ENCODE assay signal across 2 cellular contexts in the genomic region with DNA sequence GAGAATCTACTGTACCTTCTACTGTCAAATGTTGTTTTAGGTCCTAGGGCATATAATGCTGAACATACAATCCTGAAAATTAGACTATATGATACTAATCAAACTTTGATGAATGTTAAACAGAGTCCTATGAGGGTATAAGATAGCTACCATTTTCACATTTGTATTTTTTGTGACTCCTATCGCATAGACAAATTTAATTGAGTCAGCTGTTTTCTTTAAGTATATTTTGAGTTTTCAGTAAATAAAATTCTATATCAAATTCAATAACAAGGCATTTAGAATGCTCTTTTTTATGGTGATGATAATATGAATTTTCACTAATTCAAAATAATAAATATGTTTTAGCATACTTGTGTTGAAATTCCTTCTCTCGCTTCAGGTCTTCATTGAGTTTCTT.
TF ChIP-seq lines count a peak whose summit lies in the region.

No MANE protein-coding gene starts in this region.

TF ChIP-seq in HepG2, 621 proteins besides CTCF, POLR2A, EP300 and RAD21:
- TF ChIP-seq MAFK (conservative IDR thresholded peaks at IDR 0.05 in 1 of 2, IDR thresholded peaks at IDR 0.05 in 1 of 2; ENCODE audit: low read length in 2 of 2) (peak in 1 of 2 experiments; percentile 64; a peak in 3 of 4 replicates), MAFF (IDR thresholded peaks at IDR 0.05; ENCODE audit: low read depth, low read length) (peak; percentile 38; the same call in 1 of the 2 replicates), HOXA9 (CRISPR knock-in tag; IDR thresholded peaks at IDR 0.05; ENCODE audit: borderline replicate concordance) (no peak), MYNN (CRISPR knock-in tag; IDR thresholded peaks at IDR 0.05; ENCODE audit: low read depth) (no peak), TAF15 (IDR thresholded peaks at IDR 0.05; ENCODE audit: low read depth, low read length, poor library complexity, severe bottlenecking) (no peak), ZNF549 (CRISPR knock-in tag; IDR thresholded peaks at IDR 0.05) (no peak), U2AF1 (optimal IDR thresholded peaks at IDR 0.05; ENCODE audit: low read depth, low read length) (no peak), MIER3 (CRISPR knock-in tag; IDR thresholded peaks at IDR 0.05; ENCODE audit: borderline replicate concordance) (no peak), MIXL1 (CRISPR knock-in tag; IDR thresholded peaks at IDR 0.05) (no peak)
- TF ChIP-seq, protein P1, sequence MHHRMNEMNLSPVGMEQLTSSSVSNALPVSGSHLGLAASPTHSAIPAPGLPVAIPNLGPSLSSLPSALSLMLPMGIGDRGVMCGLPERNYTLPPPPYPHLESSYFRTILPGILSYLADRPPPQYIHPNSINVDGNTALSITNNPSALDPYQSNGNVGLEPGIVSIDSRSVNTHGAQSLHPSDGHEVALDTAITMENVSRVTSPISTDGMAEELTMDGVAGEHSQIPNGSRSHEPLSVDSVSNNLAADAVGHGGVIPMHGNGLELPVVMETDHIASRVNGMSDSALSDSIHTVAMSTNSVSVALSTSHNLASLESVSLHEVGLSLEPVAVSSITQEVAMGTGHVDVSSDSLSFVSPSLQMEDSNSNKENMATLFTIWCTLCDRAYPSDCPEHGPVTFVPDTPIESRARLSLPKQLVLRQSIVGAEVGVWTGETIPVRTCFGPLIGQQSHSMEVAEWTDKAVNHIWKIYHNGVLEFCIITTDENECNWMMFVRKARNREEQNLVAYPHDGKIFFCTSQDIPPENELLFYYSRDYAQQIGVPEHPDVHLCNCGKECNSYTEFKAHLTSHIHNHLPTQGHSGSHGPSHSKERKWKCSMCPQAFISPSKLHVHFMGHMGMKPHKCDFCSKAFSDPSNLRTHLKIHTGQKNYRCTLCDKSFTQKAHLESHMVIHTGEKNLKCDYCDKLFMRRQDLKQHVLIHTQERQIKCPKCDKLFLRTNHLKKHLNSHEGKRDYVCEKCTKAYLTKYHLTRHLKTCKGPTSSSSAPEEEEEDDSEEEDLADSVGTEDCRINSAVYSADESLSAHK (CRISPR knock-in tag; IDR thresholded peaks at IDR 0.05; ENCODE audit: borderline replicate concordance), result no peak

TF ChIP-seq in K562, 482 proteins besides CTCF, POLR2A, EP300 and RAD21:
- peak; percentile 30; the same call in 1 of the 2 replicates for TF ChIP-seq MAFF (IDR thresholded peaks at IDR 0.05; ENCODE audit: low read length)
- no peak for TF ChIP-seq HNRNPK (IDR thresholded peaks at IDR 0.05; ENCODE audit: low read depth, low read length, poor library complexity, severe bottlenecking)
- peak; percentile 86 for TF ChIP-seq ZNF316 (IDR thresholded peaks at IDR 0.05)
- TF ChIP-seq C11orf30 (IDR thresholded peaks at IDR 0.05; ENCODE audit: low read depth), result peak; percentile 55
